1 cellular context compared by ENCODE assay signal in genomic region chr12:12986775-12987332, GRCh38.
TF ChIP-seq lines count a peak whose summit lies in the region.

No MANE protein-coding gene starts in this region.

TF ChIP-seq in HepG2, 621 proteins besides CTCF, POLR2A, EP300 and RAD21:
- TF ChIP-seq ZNF770 (CRISPR knock-in tag; IDR thresholded peaks at IDR 0.05) (no peak), KDM2A (CRISPR knock-in tag; IDR thresholded peaks at IDR 0.05; ENCODE audit: borderline replicate concordance, low read depth) (no peak), GTF3A (CRISPR knock-in tag; conservative IDR thresholded peaks at IDR 0.05) (no peak), THAP8 (CRISPR knock-in tag; IDR thresholded peaks at IDR 0.05; ENCODE audit: borderline replicate concordance) (no peak), SRF (IDR thresholded peaks at IDR 0.05; ENCODE audit: low read depth, low read length) (no peak), FOXM1 (CRISPR knock-in tag; IDR thresholded peaks at IDR 0.05) (no peak), ZNF644 (CRISPR knock-in tag; IDR thresholded peaks at IDR 0.05; ENCODE audit: low read depth) (no peak), ADNP (CRISPR knock-in tag; IDR thresholded peaks at IDR 0.05) (no peak), ZNF577 (CRISPR knock-in tag; IDR thresholded peaks at IDR 0.05; ENCODE audit: borderline replicate concordance, low read depth) (no peak)
- TF ChIP-seq, protein P1, sequence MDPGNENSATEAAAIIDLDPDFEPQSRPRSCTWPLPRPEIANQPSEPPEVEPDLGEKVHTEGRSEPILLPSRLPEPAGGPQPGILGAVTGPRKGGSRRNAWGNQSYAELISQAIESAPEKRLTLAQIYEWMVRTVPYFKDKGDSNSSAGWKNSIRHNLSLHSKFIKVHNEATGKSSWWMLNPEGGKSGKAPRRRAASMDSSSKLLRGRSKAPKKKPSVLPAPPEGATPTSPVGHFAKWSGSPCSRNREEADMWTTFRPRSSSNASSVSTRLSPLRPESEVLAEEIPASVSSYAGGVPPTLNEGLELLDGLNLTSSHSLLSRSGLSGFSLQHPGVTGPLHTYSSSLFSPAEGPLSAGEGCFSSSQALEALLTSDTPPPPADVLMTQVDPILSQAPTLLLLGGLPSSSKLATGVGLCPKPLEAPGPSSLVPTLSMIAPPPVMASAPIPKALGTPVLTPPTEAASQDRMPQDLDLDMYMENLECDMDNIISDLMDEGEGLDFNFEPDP (CRISPR knock-in tag; conservative IDR thresholded peaks at IDR 0.05): no peak
TF ChIP-seq in HepG2: peak in this region for 0.
